ENCODE assay signal across 26 cellular contexts in genomic region chr1:2876846-2877245, GRCh38.
"Had no signal": no experiment of that assay in that cellular context is flagged by ENCODE, and none has a peak within 500 bp of the region (broad histone marks: within the 10 kb centered on the region; RNA-seq: fewer than 3 reads in every experiment).

No MANE protein-coding gene starts in this region.

- H3K36me3 ChIP-seq: stomach, suprapubic skin, thoracic aorta, thyroid gland, tibial artery, tibial nerve, transverse colon, upper lobe of left lung, upper lobe of right lung, uterus, vagina had no signal

- FAIRE-seq: urothelium cell line had no signal

- H3K27me3 ChIP-seq: testis, thyroid gland, upper lobe of left lung, upper lobe of right lung, uterus, vagina had no signal

- H3K4me1 ChIP-seq: testis, thyroid gland, upper lobe of right lung, uterus had no signal

- H3K9me3 ChIP-seq: testis, thyroid gland, transverse colon, upper lobe of right lung had no signal

- ATAC-seq: stimulated activated effector memory CD8-positive, alpha-beta T cell treated with anti-CD3 and anti-CD28 coated beads, Interleukin-12 subunit alpha, Interleukin-12 subunit beta, amount 100 ng/mL, for 72 hours; stimulated activated memory B cell treated with anti-CD40 and anti-IgM and Interleukin-4, amounts not matched to agents 10 μg/mL and 1 μg/mL and 100 μg/mL, for 72 hours; stimulated activated naive B cell treated with anti-CD40 and anti-IgM and Interleukin-4, amounts not matched to agents 10 μg/mL and 1 μg/mL and 100 μg/mL, for 72 hours; stimulated activated naive CD8-positive, alpha-beta T cell treated with anti-CD3 and anti-CD28 coated beads, Interleukin-15, amount 100 ng/mL, for 72 hours; stimulated activated naive CD8-positive, alpha-beta T cell treated with anti-CD3 and anti-CD28 coated beads, Interleukin-15, Interleukin-2, amounts not matched to agents 100 U/mL and 50 U/mL, for 24 hours; upper lobe of right lung had no signal

- DNase-seq: stimulated activated CD4-positive, alpha-beta T cell treated with anti-CD3 and anti-CD28 coated beads, Interleukin-2, amount 100 ng/mL, for 48 hours; stimulated activated CD4-positive, alpha-beta T cell treated with anti-CD3 and anti-CD28 coated beads, Interleukin-4, amount 100 ng/mL, for 1 hour; stimulated activated CD4-positive, alpha-beta T cell treated with anti-CD3 and anti-CD28 coated beads, Interleukin-4, amount 100 ng/mL, for 24 hours; stimulated activated CD4-positive, alpha-beta T cell treated with anti-CD3 and anti-CD28 coated beads, Interleukin-4, amount 100 ng/mL, for 4 hours; stimulated activated CD8-positive, alpha-beta memory T cell treated with anti-CD3 and anti-CD28 coated beads, Interleukin-4, amount 100 ng/mL, for 48 hours; stimulated activated naive B cell treated with anti-CD40 and anti-IgM and Interleukin-4, amounts not matched to agents 10 μg/mL and 1 μg/mL and 100 μg/mL, for 72 hours; stimulated activated naive CD4-positive, alpha-beta T cell; stimulated activated naive CD4-positive, alpha-beta T cell treated with Interleukin-2 at 50 U/mL for 16 hours; stimulated activated naive CD8-positive, alpha-beta T cell treated with anti-CD3 and anti-CD28 coated beads, Interleukin-15, amount 100 ng/mL, for 72 hours; stimulated activated naive CD8-positive, alpha-beta T cell treated with anti-CD3 and anti-CD28 coated beads, Interleukin-15, Interleukin-2, amounts not matched to agents 100 U/mL and 50 U/mL, for 24 hours; stomach; testis; thyroid gland; tibial artery; transverse colon; trophoblast cell; upper lobe of right lung; uterus had no signal

- H3K27ac ChIP-seq: stomach, suprapubic skin, testis, thoracic aorta, thyroid gland, tibial artery, tibial nerve, transverse colon, upper lobe of left lung, upper lobe of right lung, uterus, vagina had no signal

- H3K4me3 ChIP-seq: stomach, suprapubic skin, testis, thoracic aorta, thyroid gland, tibial artery, tibial nerve, transverse colon, upper lobe of left lung, upper lobe of right lung, uterus, vagina had no signal
